1 cellular context compared by ENCODE assay signal in the genomic region with DNA sequence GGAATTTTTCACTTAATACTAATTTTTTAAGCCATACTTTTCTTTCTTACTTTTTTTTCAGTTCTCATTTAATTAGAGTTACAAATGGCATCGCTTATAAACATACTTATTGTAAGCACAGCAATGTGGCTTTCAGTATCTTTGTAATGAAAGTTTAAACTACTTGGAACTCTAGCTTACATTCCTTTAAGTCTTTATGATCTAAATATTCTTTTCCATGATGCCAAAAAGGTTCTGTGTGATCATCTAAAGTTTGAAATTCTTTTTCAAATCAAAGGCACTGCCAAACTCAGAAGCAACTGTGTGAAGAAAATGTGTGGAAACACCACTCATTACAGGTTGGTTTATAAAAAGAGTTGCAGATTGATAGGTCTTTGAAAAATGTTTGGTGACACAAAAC.
TF ChIP-seq lines count a peak whose summit lies in the region.

No MANE protein-coding gene starts in this region.

TF ChIP-seq in IMR-90, 13 proteins besides CTCF, POLR2A, EP300 and RAD21 (continued from another document):
- TF ChIP-seq RFX5 (IDR thresholded peaks at IDR 0.05; ENCODE audit: low read depth, low read length) (no peak), MAFK (IDR thresholded peaks at IDR 0.05; ENCODE audit: low read depth, low read length) (no peak), RCOR1 (IDR thresholded peaks at IDR 0.05; ENCODE audit: insufficient replicate concordance, low read length) (no peak)
